In the genomic region with DNA sequence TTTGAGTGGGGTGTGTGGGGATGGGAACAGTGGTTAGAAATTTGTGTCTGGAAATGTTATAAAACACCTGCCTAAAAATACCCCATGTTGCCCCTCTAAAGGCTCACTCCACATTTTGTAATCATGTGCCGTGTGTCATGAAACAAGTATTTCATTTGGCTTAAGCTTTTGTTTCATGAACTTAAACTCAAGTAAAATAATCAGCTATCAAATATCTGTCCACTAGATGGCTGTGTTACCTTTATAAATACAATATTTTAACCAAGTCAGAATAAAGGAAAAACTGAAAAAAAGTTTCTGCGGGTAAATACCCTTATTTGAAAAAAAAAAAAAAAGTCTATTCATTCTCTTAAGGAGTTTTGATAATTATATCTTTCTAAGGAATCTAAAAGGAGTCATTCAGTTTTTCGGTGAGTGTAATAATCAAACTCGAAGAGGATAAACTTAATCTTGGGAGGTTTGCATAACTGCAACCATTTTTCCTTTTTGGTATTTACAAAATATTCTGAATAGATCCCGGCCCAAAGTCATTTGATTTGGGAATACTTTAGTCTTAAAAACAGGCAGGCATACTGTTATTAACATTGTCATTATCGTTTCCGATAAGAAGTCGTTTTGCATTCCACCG, we compare ENCODE assay signal across 8 cellular contexts. TPM values are rescaled to one million over a fixed set of nuclear protein-coding genes. Genes with fewer than 3 reads are reported as not detected.
DNase-seq lines count a peak whose midpoint lies in the region; ATAC-seq, FAIRE-seq and TF ChIP-seq lines count a peak whose summit lies in the region.

No MANE protein-coding gene starts in this region.

- H3K27me3 ChIP-seq in H1 (replicated peaks in 1 of 4; ENCODE audit: control insufficient read depth in 3 of 4, extremely low read depth in 1 of 4, insufficient read depth in 3 of 4, low read length in 3 of 4) (no peaks in the 10 kb centered on the region), pancreas (no peaks in the 10 kb centered on the region)

- no peak overlapping the region for H3K14ac ChIP-seq in H1 (ENCODE audit: insufficient read length)

- ATAC-seq in pancreas (peak; percentile 47 to 82 (median 76)), HG02973 (IDR thresholded peaks at IDR 0.05; ENCODE audit: unreplicated experiment) (no peak)

- H2BK20ac ChIP-seq in H1 (ENCODE audit: low read length) = no peak overlapping the region

- H4K8ac ChIP-seq in H1 (ENCODE audit: extremely low read depth, insufficient read depth, low read length) = no peak overlapping the region

- H3K36me3 ChIP-seq in H1 (ENCODE audit: control insufficient read depth in 2 of 4, insufficient read depth in 4 of 4, low read length in 3 of 4) (no peaks in the 10 kb centered on the region), pancreas (no peaks in the 10 kb centered on the region)

- no peak overlapping the region for H3K4me2 ChIP-seq in H1 (ENCODE audit: insufficient read depth in 1 of 2, low read depth in 2 of 2, low read length in 2 of 2)

- no peak overlapping the region for H2BK15ac ChIP-seq in H1 (ENCODE audit: low read length)

- no peak overlapping the region for H4K5ac ChIP-seq in H1 (ENCODE audit: insufficient read length, low read depth, low read length)

- no peak overlapping the region for H4K91ac ChIP-seq in H1 (replicated peaks; ENCODE audit: insufficient read length, low read length)

- H2AFZ ChIP-seq in H1 (ENCODE audit: low read length) = no peak overlapping the region

- WGBS in H1 (ENCODE audit: extremely low coverage in 1 of 2, insufficient coverage in 1 of 2, insufficient read length in 1 of 2, insufficient replicate concordance in 2 of 2, low coverage in 1 of 2, low lambda C conversion rate in 2 of 2, missing lambda C conversion rate in 1 of 2), 2 experiments = 87% methylated on average over 9 of the region's 9 CpGs; no CpG with 5 or more reads in 1 of the 2 experiments
- WGBS in pancreas, 2 donors = 40 to 52% methylated on average over 9 of the region's 9 CpGs

- H3K27ac ChIP-seq in H1 (ENCODE audit: low read depth, low read length) (no peak overlapping the region), pancreas (peak overlapping the region in 1 of 4 donors; percentile 35)

- H3K4me1 ChIP-seq in H1 (replicated peaks in 1 of 4; ENCODE audit: control insufficient read depth in 3 of 4, insufficient read depth in 4 of 4, low read length in 3 of 4) (no peaks in the 10 kb centered on the region), pancreas (peaks cover 6 to 15% (median 6%) of the 10 kb centered on the region in 3 donors)

- no peak overlapping the region for H2BK5ac ChIP-seq in H1 (ENCODE audit: low read depth, low read length)

- H3K4me3 ChIP-seq in H1 (ENCODE audit: extremely low read depth in 1 of 4, insufficient read depth in 2 of 4, low read depth in 3 of 4, low read length in 4 of 4) = no peak overlapping the region
- H3K4me3 ChIP-seq in pancreas = no peak overlapping the region

- H3K79me2 ChIP-seq in H1 (ENCODE audit: control insufficient read depth in 1 of 2, insufficient read depth in 2 of 2, low read length in 2 of 2) = no peaks in the 10 kb centered on the region

- no peak overlapping the region for H2BK12ac ChIP-seq in H1 (ENCODE audit: low read depth, low read length)

- intact Hi-C loops in pancreas (cut with DNase I) = no loop called here

- H2BK120ac ChIP-seq in H1 (replicated peaks; ENCODE audit: low read depth, low read length) = no peak overlapping the region

- TF ChIP-seq POLR2A in H1 (IDR thresholded peaks at IDR 0.05; ENCODE audit: control extremely low read depth in 1 of 2, low read depth in 2 of 2, low read length in 2 of 2) = no peak

- H3K9ac ChIP-seq in H1 (replicated peaks in 1 of 4; ENCODE audit: extremely low read depth in 1 of 4, low read depth in 3 of 4, low read length in 3 of 4) = no peak overlapping the region

- DNase-seq in NOMO-1 (lab: John Stamatoyannopoulos, UW; ENCODE audit: unreplicated experiment in 2 of 2) (peak; percentile 5 to 63), NOMO-1 treated with dmso at 0.1 percent for 144 hours (lab: John Stamatoyannopoulos, UW; ENCODE audit: unreplicated experiment) (no peak), NCI-H345 treated with DMSO at 0.1 percent for 48 hours (lab: John Stamatoyannopoulos, UW; ENCODE audit: unreplicated experiment) (peak; percentile 17), H1 (ENCODE audit: low read depth in 1 of 2, low spot score in 2 of 2) (no peak), pancreas (no peak), NCI-H187 (lab: John Stamatoyannopoulos, UW) (no peak), germinal center (ENCODE audit: low spot score) (no peak)

- TF ChIP-seq RAD21 in H1 (IDR thresholded peaks at IDR 0.05 in 1 of 2, conservative IDR thresholded peaks at IDR 0.05 in 1 of 2; ENCODE audit: low read depth in 2 of 2, low read length in 2 of 2) = peak in 1 of 2 experiments; percentile 45; a peak in 3 of 4 replicates

- no peak overlapping the region for H3K18ac ChIP-seq in H1 (ENCODE audit: extremely low read depth, low read length)

- CTCF ChIA-PET in H1 (lab: Charles Lee; ENCODE audit: partially characterized antibody) = interaction anchor here (0.6 to 2.6 kb wide), 14 partner anchors 7 to 481 kb away, joined by 3 to 10 read pairs (median 4); no protein-coding TSS in a partner anchor

- no peaks in the 10 kb centered on the region for H3K79me1 ChIP-seq in H1 (ENCODE audit: low read depth, low read length)

- no peak overlapping the region for H2AK5ac ChIP-seq in H1 (ENCODE audit: low read depth, low read length)

- FAIRE-seq in H1 (lab: Jason Lieb, UNC) (no peak), pancreas (lab: Jason Lieb, UNC) (peak; percentile 87)

- H3K9me3 ChIP-seq in H1 (ENCODE audit: insufficient read depth in 2 of 2, low read depth in 1 of 2, low read length in 1 of 2) (no peaks in the 10 kb centered on the region), pancreas (no peaks in the 10 kb centered on the region)

- POLR2A ChIA-PET in H1 (lab: Charles Lee; ENCODE audit: partially characterized antibody) = no interaction called here

- no peak overlapping the region for H3K23ac ChIP-seq in H1 (ENCODE audit: insufficient read length)

- H3K56ac ChIP-seq in H1 (replicated peaks; ENCODE audit: insufficient read length, low read depth, low read length) = no peak overlapping the region

- H3K4ac ChIP-seq in H1 (replicated peaks; ENCODE audit: insufficient read length, low read depth, low read length) = no peak overlapping the region

- H3K23me2 ChIP-seq in H1 (ENCODE audit: low read depth, low read length) = no peaks in the 10 kb centered on the region; the same call in 1 of the 2 replicates

- TF ChIP-seq CTCF in H1 (IDR thresholded peaks at IDR 0.05; ENCODE audit: control extremely low read depth in 1 of 3, insufficient read depth in 1 of 3, low read depth in 1 of 3, low read length in 3 of 3) (peak in 2 of 3 experiments; percentile 11 to 13; a peak in 2 of 4 replicates), pancreas (IDR thresholded peaks at IDR 0.05) (peak in 3 of 4 donors; percentile 15 to 31 (median 26))

- no peak for TF ChIP-seq EP300 in H1 (IDR thresholded peaks at IDR 0.05; ENCODE audit: borderline replicate concordance in 1 of 2, low read depth in 2 of 2, low read length in 2 of 2)

- H4K20me1 ChIP-seq in H1 (replicated peaks in 1 of 2; ENCODE audit: control insufficient read depth in 1 of 2, insufficient read depth in 2 of 2, low read length in 2 of 2) = no peaks in the 10 kb centered on the region

TF ChIP-seq in H1, 55 proteins besides CTCF, POLR2A, EP300 and RAD21 (continues in another document):
- TF ChIP-seq, protein P1, sequence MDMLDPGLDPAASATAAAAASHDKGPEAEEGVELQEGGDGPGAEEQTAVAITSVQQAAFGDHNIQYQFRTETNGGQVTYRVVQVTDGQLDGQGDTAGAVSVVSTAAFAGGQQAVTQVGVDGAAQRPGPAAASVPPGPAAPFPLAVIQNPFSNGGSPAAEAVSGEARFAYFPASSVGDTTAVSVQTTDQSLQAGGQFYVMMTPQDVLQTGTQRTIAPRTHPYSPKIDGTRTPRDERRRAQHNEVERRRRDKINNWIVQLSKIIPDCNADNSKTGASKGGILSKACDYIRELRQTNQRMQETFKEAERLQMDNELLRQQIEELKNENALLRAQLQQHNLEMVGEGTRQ (IDR thresholded peaks at IDR 0.05; ENCODE audit: low read length) = no peak
- TF ChIP-seq SIRT6 (IDR thresholded peaks at IDR 0.05; ENCODE audit: low read length) = no peak
- no peak for TF ChIP-seq GABPA (IDR thresholded peaks at IDR 0.05; ENCODE audit: borderline replicate concordance, insufficient read depth, low read length)
- TF ChIP-seq, protein P2, sequence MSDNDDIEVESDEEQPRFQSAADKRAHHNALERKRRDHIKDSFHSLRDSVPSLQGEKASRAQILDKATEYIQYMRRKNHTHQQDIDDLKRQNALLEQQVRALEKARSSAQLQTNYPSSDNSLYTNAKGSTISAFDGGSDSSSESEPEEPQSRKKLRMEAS (IDR thresholded peaks at IDR 0.05) = no peak
- no peak for TF ChIP-seq JUN (IDR thresholded peaks at IDR 0.05; ENCODE audit: low read depth, low read length)

RNA-seq across cellular contexts. Expression of a gene that starts 29.9 kb away (rescaled TPM):
- 24.0 and 26.5 TPM in 2 replicates for total RNA-seq in H1 (2021; fragmentation: NEBNext Ultra II Directional; extraction: Animal tissue kit (Norgen Biotek cat#: 25700))
- 3.0 and 4.5 TPM in 2 replicates for polyA plus RNA-seq in H1 (2011; rRNA removed)
- polyA plus RNA-seq in H1 (2011; cell fraction: cytosol; rRNA removed) = 6.8 TPM
- 12.7 TPM for polyA plus RNA-seq in H1 (2011; cell fraction: nucleus; rRNA removed)
- polyA plus RNA-seq in H1 (2012, experiment 1 of 2) = 10.4 to 18.3 TPM (median 12.7 TPM) in 4 replicates
- polyA plus RNA-seq in H1 (2012, experiment 2 of 2) = 2.2 TPM
- 22.0 TPM for polyA plus RNA-seq in H1 (2013, experiment 1 of 2)
- polyA plus RNA-seq in H1 (2013, experiment 2 of 2) = 20.6 TPM
- polyA minus RNA-seq in H1 (2011; rRNA and poly(A)+ RNA removed) = 10.5 and 13.7 TPM in 2 replicates
- 5.1 TPM for polyA minus RNA-seq in H1 (2011; cell fraction: cytosol; rRNA and poly(A)+ RNA removed)
- 42.0 TPM for polyA minus RNA-seq in H1 (2011; cell fraction: nucleus; rRNA and poly(A)+ RNA removed)
- total RNA-seq in pancreas = 1 to 10 TPM; 4.8 to 9.9 (median 7.3) TPM
- 1 to 10 TPM; 4.4 to 8.5 TPM for polyA plus RNA-seq in pancreas

RNA-seq across cellular contexts. Expression of a gene that starts 49.5 kb away (rescaled TPM):
- 53.4 and 55.1 TPM in 2 replicates for total RNA-seq in H1 (2021; fragmentation: NEBNext Ultra II Directional; extraction: Animal tissue kit (Norgen Biotek cat#: 25700))
- polyA plus RNA-seq in H1 (2011; rRNA removed) = 11.4 and 13.7 TPM in 2 replicates
- 18.9 TPM for polyA plus RNA-seq in H1 (2011; cell fraction: cytosol; rRNA removed)
- 7.8 TPM for polyA plus RNA-seq in H1 (2011; cell fraction: nucleus; rRNA removed)
- polyA plus RNA-seq in H1 (2012, experiment 1 of 2) = 19.7 to 31.0 TPM (median 22.5 TPM) in 4 replicates
- 5.4 TPM for polyA plus RNA-seq in H1 (2012, experiment 2 of 2)
- polyA plus RNA-seq in H1 (2013, experiment 1 of 2) = 38.1 TPM
- polyA plus RNA-seq in H1 (2013, experiment 2 of 2) = 37.1 TPM
- 15.6 and 22.6 TPM in 2 replicates for polyA minus RNA-seq in H1 (2011; rRNA and poly(A)+ RNA removed)
- 19.2 TPM for polyA minus RNA-seq in H1 (2011; cell fraction: cytosol; rRNA and poly(A)+ RNA removed)
- 28.8 TPM for polyA minus RNA-seq in H1 (2011; cell fraction: nucleus; rRNA and poly(A)+ RNA removed)
- 1 to 10 TPM in 4 of 6 donors, under 1 TPM in 2; 0.87 to 3.2 (median 1.5) TPM for total RNA-seq in pancreas
- polyA plus RNA-seq in pancreas = 1 to 10 TPM in 1 of 2 donors, under 1 TPM in 1; 0.57 to 2.5 TPM

Comparison
In these comparisons a context has a peak if more than half of its experiments do, and no peak if none do; other contexts are left out.
1. DNase-seq: peak in NOMO-1 (2 of 2) and NCI-H345 treated with DMSO at 0.1 percent for 48 hours (single experiment); none in NOMO-1 treated with dmso at 0.1 percent for 144 hours (single experiment), H1 (0 of 2), pancreas (0 of 6), NCI-H187 (0 of 2) and germinal center (single experiment).
2. RNA of a gene that starts 49.5 kb away (total RNA-seq): 53.4 to 55.1 TPM in H1; 0.87 to 3.2 TPM in pancreas; every median in the first group is over 10 times any median in the second.